ENCODE assay signal across 8 cellular contexts in genomic region chr13:98910501-98910951, GRCh38.
DNase-seq lines count a peak whose midpoint lies in the region; ATAC-seq lines count a peak whose summit lies in the region.

No MANE protein-coding gene starts in this region.

- H3K27me3 Mint-ChIP-seq in CD8-positive, alpha-beta memory T cell, result no peaks in the 10 kb centered on the region
- H3K27me3 Mint-ChIP-seq in stimulated activated naive CD8-positive, alpha-beta T cell treated with anti-CD3 and anti-CD28 coated beads, Interleukin-15, Interleukin-2, amounts not matched to agents 100 ng/mL and 50 ng/mL, for 24 hours, result no peaks in the 10 kb centered on the region

- ATAC-seq in activated naive CD4-positive, alpha-beta T cell treated with anti-CD3 and anti-CD28 coated beads, Interleukin-2, amount 50 U/mL, for 72 hours, result peak; percentile 80 to 89
- peak; percentile 91 to 95 for ATAC-seq in right cardiac atrium

- H3K9me3 ChIP-seq in CD8-positive, alpha-beta memory T cell (ENCODE audit: low read length), result no peaks in the 10 kb centered on the region
- no peaks in the 10 kb centered on the region for H3K9me3 ChIP-seq in right cardiac atrium (ENCODE audit: control insufficient read depth, low read length)

- DNase-seq in CD8-positive, alpha-beta memory T cell, result peak in 2 of 5 donors; percentile 4 to 22
- DNase-seq in LHCN-M2 (ENCODE audit: low read depth), result peak; percentile 83
- peak in 1 of 2 donors; percentile 33 for DNase-seq in activated naive CD4-positive, alpha-beta T cell treated with anti-CD3 and anti-CD28 coated beads, Interleukin-2, amount 50 U/mL, for 72 hours (ENCODE audit: low spot score in 2 of 2)
- DNase-seq in right cardiac atrium, result peak in 1 of 3 donors; percentile 31
- no peak for DNase-seq in NCI-H1436 treated with DMSO at 0.1 percent for 48 hours (lab: John Stamatoyannopoulos, UW)
- no peak for DNase-seq in putamen (ENCODE audit: low spot score)
- no peak for DNase-seq in effector CD8-positive, alpha-beta T cell (lab: John Stamatoyannopoulos, UW)

- H3K4me1 ChIP-seq in CD8-positive, alpha-beta memory T cell (ENCODE audit: insufficient read depth, low read length), result peaks cover 18% of the 10 kb centered on the region
- H3K4me1 ChIP-seq in right cardiac atrium (ENCODE audit: control insufficient read depth, insufficient read depth, low read length), result peaks cover 7% of the 10 kb centered on the region

- peaks cover 13% of the 10 kb centered on the region for H3K36me3 ChIP-seq in CD8-positive, alpha-beta memory T cell (ENCODE audit: insufficient read depth, low read length)

- no peaks in the 10 kb centered on the region for H3K27me3 ChIP-seq in CD8-positive, alpha-beta memory T cell (ENCODE audit: insufficient read depth, low read length, poor library complexity, severe bottlenecking)
- H3K27me3 ChIP-seq in right cardiac atrium (ENCODE audit: control insufficient read depth, insufficient read depth), result no peaks in the 10 kb centered on the region

- no peak overlapping the region for H3K4me3 ChIP-seq in CD8-positive, alpha-beta memory T cell (ENCODE audit: low read length)
- H3K4me3 ChIP-seq in right cardiac atrium (ENCODE audit: low read length), result no peak overlapping the region

- POLR2A ChIA-PET in CD8-positive, alpha-beta memory T cell (lab: Charles Lee), result no interaction called here

- H3K9me3 Mint-ChIP-seq in CD8-positive, alpha-beta memory T cell, result no peaks in the 10 kb centered on the region
- H3K9me3 Mint-ChIP-seq in activated naive CD4-positive, alpha-beta T cell treated with anti-CD3 and anti-CD28 coated beads, Interleukin-2, amount 50 U/mL, for 72 hours, result peaks cover 0 to 5% of the 10 kb centered on the region in 2 donors
- no peaks in the 10 kb centered on the region for H3K9me3 Mint-ChIP-seq in stimulated activated naive CD8-positive, alpha-beta T cell treated with anti-CD3 and anti-CD28 coated beads, Interleukin-15, Interleukin-2, amounts not matched to agents 100 ng/mL and 50 ng/mL, for 24 hours

- peak overlapping the region; percentile 0 to 89 (median 85) for H3K27ac Mint-ChIP-seq in CD8-positive, alpha-beta memory T cell
- peak overlapping the region; percentile 92 to 97 for H3K27ac Mint-ChIP-seq in activated naive CD4-positive, alpha-beta T cell treated with anti-CD3 and anti-CD28 coated beads, Interleukin-2, amount 50 U/mL, for 72 hours
- peak overlapping the region; percentile 89 for H3K27ac Mint-ChIP-seq in stimulated activated naive CD8-positive, alpha-beta T cell treated with anti-CD3 and anti-CD28 coated beads, Interleukin-15, Interleukin-2, amounts not matched to agents 100 ng/mL and 50 ng/mL, for 24 hours

- peaks cover 13 to 40% (median 35%) of the 10 kb centered on the region in 3 donors for H3K4me1 Mint-ChIP-seq in CD8-positive, alpha-beta memory T cell
- H3K4me1 Mint-ChIP-seq in stimulated activated naive CD8-positive, alpha-beta T cell treated with anti-CD3 and anti-CD28 coated beads, Interleukin-15, Interleukin-2, amounts not matched to agents 100 ng/mL and 50 ng/mL, for 24 hours (ENCODE audit: low read depth), result peaks cover 39% of the 10 kb centered on the region

- H3K27ac ChIP-seq in CD8-positive, alpha-beta memory T cell (ENCODE audit: low read depth, low read length), result no peak overlapping the region
- peak overlapping the region; percentile 33 for H3K27ac ChIP-seq in right cardiac atrium (ENCODE audit: low read length)

- H3K4me3 Mint-ChIP-seq in CD8-positive, alpha-beta memory T cell, result peak overlapping the region in 4 of 7 donors; percentile 14 to 51 (median 34)
- H3K4me3 Mint-ChIP-seq in stimulated activated naive CD8-positive, alpha-beta T cell treated with anti-CD3 and anti-CD28 coated beads, Interleukin-15, Interleukin-2, amounts not matched to agents 100 ng/mL and 50 ng/mL, for 24 hours, result no peak overlapping the region

- intact Hi-C loops in right cardiac atrium (cut with DNase I), result loop anchor here in 1 of 4 donors (10.0 kb wide), 1 partner anchor 64 kb away; the partner anchor contains the start of gene DOCK9

- CTCF ChIA-PET in CD8-positive, alpha-beta memory T cell (lab: Charles Lee), result no interaction called here

- H3K36me3 Mint-ChIP-seq in CD8-positive, alpha-beta memory T cell, result peaks cover 0 to 55% (median 16%) of the 10 kb centered on the region in 3 donors
- peaks cover under 1 to 9% of the 10 kb centered on the region in 2 donors for H3K36me3 Mint-ChIP-seq in activated naive CD4-positive, alpha-beta T cell treated with anti-CD3 and anti-CD28 coated beads, Interleukin-2, amount 50 U/mL, for 72 hours
- peaks cover 25% of the 10 kb centered on the region for H3K36me3 Mint-ChIP-seq in stimulated activated naive CD8-positive, alpha-beta T cell treated with anti-CD3 and anti-CD28 coated beads, Interleukin-15, Interleukin-2, amounts not matched to agents 100 ng/mL and 50 ng/mL, for 24 hours (ENCODE audit: low read depth)

- 36% methylated on average over 2 of the region's 2 CpGs for WGBS in right cardiac atrium
